In genomic region chr5:135249658-135250057, GRCh38 we compare ENCODE assay signal across 20 cellular contexts.
DNase-seq lines count a peak whose midpoint lies in the region; ATAC-seq and TF ChIP-seq lines count a peak whose summit lies in the region.
"Had no signal": no experiment of that assay in that cellular context is flagged by ENCODE, and none has a peak within 500 bp of the region (broad histone marks: within the 10 kb centered on the region; RNA-seq: fewer than 3 reads in every experiment).

No MANE protein-coding gene starts in this region.

- DNase-seq in D341Med (ENCODE audit: low spot score) = peak; percentile 8
- DNase-seq in HT1080 (ENCODE audit: low read depth) = peak; percentile 45
- peak; percentile 13 for DNase-seq in colonic mucosa
- peak; percentile 0 for DNase-seq in retina
- no peak for DNase-seq in stimulated activated naive CD8-positive, alpha-beta T cell treated with anti-CD3 and anti-CD28 coated beads, Interleukin-15, amount 100 ng/mL, for 72 hours
- DNase-seq in dedifferentiated amniotic fluid mesenchymal stem cell (ENCODE audit: extremely low spot score) = no peak
- DNase-seq in COLO829 (ENCODE audit: low spot score) = no peak
- DNase-seq: caudate nucleus; DMS79; effector memory CD4-positive, alpha-beta T cell; mesendoderm; NCI-H187 treated with DMSO at 0.1 percent for 48 hours; stimulated activated CD4-positive, alpha-beta T cell treated with anti-CD3 and anti-CD28 coated beads, Interleukin-15, amount 100 ng/mL, for 24 hours; stimulated activated naive CD8-positive, alpha-beta T cell treated with anti-CD3 and anti-CD28 coated beads, Interleukin-15, Interleukin-2, amounts not matched to agents 100 U/mL and 50 U/mL, for 24 hours had no signal

- no peak overlapping the region for H3K4me3 Mint-ChIP-seq in stimulated activated naive CD8-positive, alpha-beta T cell treated with anti-CD3 and anti-CD28 coated beads, Interleukin-15, amount 100 ng/mL, for 72 hours
- H3K4me3 Mint-ChIP-seq: CD8-positive, alpha-beta T cell; IgD-negative memory B cell; neural crest cell had no signal

- no peak for TF ChIP-seq CTCF in colonic mucosa (IDR thresholded peaks at IDR 0.05)

- H3K4me1 Mint-ChIP-seq in stimulated activated naive CD8-positive, alpha-beta T cell treated with anti-CD3 and anti-CD28 coated beads, Interleukin-15, amount 100 ng/mL, for 72 hours = no peaks in the 10 kb centered on the region
- H3K4me1 Mint-ChIP-seq: IgD-negative memory B cell had no signal

- H3K36me3 ChIP-seq in colonic mucosa = no peaks in the 10 kb centered on the region
- H3K36me3 ChIP-seq: upper lobe of left lung had no signal

- ATAC-seq in HG03135 (IDR thresholded peaks at IDR 0.05; ENCODE audit: unreplicated experiment) = no peak
- ATAC-seq in stimulated activated naive CD8-positive, alpha-beta T cell treated with anti-CD3 and anti-CD28 coated beads, Interleukin-15, amount 100 ng/mL, for 72 hours = no peak
- ATAC-seq: CD8-positive, alpha-beta T cell; stimulated activated naive CD8-positive, alpha-beta T cell treated with anti-CD3 and anti-CD28 coated beads, Interleukin-15, Interleukin-2, amounts not matched to agents 100 U/mL and 50 U/mL, for 24 hours had no signal

- H3K9me3 Mint-ChIP-seq in stimulated activated naive CD8-positive, alpha-beta T cell treated with anti-CD3 and anti-CD28 coated beads, Interleukin-15, amount 100 ng/mL, for 72 hours = no peaks in the 10 kb centered on the region
- H3K9me3 Mint-ChIP-seq: CD8-positive, alpha-beta T cell had no signal

- H3K27ac ChIP-seq in colonic mucosa = no peak overlapping the region
- H3K27ac ChIP-seq: upper lobe of left lung, VCaP had no signal

- H3K9me3 ChIP-seq in colonic mucosa = no peaks in the 10 kb centered on the region
- H3K9me3 ChIP-seq: upper lobe of left lung had no signal

- no peak overlapping the region for H3K27ac Mint-ChIP-seq in stimulated activated naive CD8-positive, alpha-beta T cell treated with anti-CD3 and anti-CD28 coated beads, Interleukin-15, amount 100 ng/mL, for 72 hours
- H3K27ac Mint-ChIP-seq: CD8-positive, alpha-beta T cell; IgD-negative memory B cell had no signal

- no peaks in the 10 kb centered on the region for H3K27me3 ChIP-seq in colonic mucosa
- H3K27me3 ChIP-seq: upper lobe of left lung had no signal

- intact Hi-C loops in colonic mucosa (cut with DNase I) = no loop called here

- no peaks in the 10 kb centered on the region for H3K27me3 Mint-ChIP-seq in stimulated activated naive CD8-positive, alpha-beta T cell treated with anti-CD3 and anti-CD28 coated beads, Interleukin-15, amount 100 ng/mL, for 72 hours

- H3K9ac ChIP-seq in colonic mucosa (ENCODE audit: low read depth in 2 of 2, low read length in 2 of 2) = no peak overlapping the region

- no peaks in the 10 kb centered on the region for H3K4me1 ChIP-seq in colonic mucosa

- no peak overlapping the region for H3K4me3 ChIP-seq in colonic mucosa
- H3K4me3 ChIP-seq: upper lobe of left lung had no signal

Comparison
In these comparisons a context has a peak if more than half of its experiments do, and no peak if none do; other contexts are left out.
1. DNase-seq: peak in D341Med (single experiment), HT1080 (single experiment), colonic mucosa (single experiment) and retina (single experiment); none in stimulated activated naive CD8-positive, alpha-beta T cell treated with anti-CD3 and anti-CD28 coated beads, Interleukin-15, amount 100 ng/mL, for 72 hours (0 of 2), dedifferentiated amniotic fluid mesenchymal stem cell (single experiment) and COLO829 (single experiment).